ENCODE assay signal across 15 cellular contexts in genomic region chr1:12370241-12370980, GRCh38.
"Had no signal": no experiment of that assay in that cellular context is flagged by ENCODE, and none has a peak within 500 bp of the region (broad histone marks: within the 10 kb centered on the region; RNA-seq: fewer than 3 reads in every experiment).

No MANE protein-coding gene starts in this region.

- H3K4me1 Mint-ChIP-seq: immature natural killer cell had no signal

- ATAC-seq: heart left ventricle; natural killer cell treated with Interleukin-12 subunit alpha and Interleukin-12 subunit beta and Interleukin-15 and Interleukin-18, amount 100 ng/mL, for 72 hours; psoas muscle; right lobe of liver had no signal

- H3K4me1 ChIP-seq: psoas muscle, testis had no signal

- H3K4me3 Mint-ChIP-seq: activated CD4-positive, alpha-beta T cell treated with anti-CD3 and anti-CD28 coated beads, Interleukin-2, amount 10 ng/mL, durations not matched to agents 7 days and 5 days; immature natural killer cell; natural killer cell treated with Interleukin-12 subunit alpha and Interleukin-12 subunit beta and Interleukin-15 and Interleukin-18, amount 100 ng/mL, for 72 hours had no signal

- H3K27me3 ChIP-seq: heart left ventricle, right lobe of liver, stomach, testis, upper lobe of left lung had no signal

- H3K4me3 ChIP-seq: heart left ventricle, psoas muscle, right lobe of liver, stomach, testis, upper lobe of left lung had no signal

- DNase-seq: activated CD4-positive, alpha-beta T cell treated with anti-CD3 and anti-CD28 coated beads, Interleukin-2, amount 10 ng/mL, durations not matched to agents 7 days and 5 days; activated CD8-positive, alpha-beta memory T cell treated with anti-CD3 and anti-CD28 coated beads for 24 hours; activated naive CD4-positive, alpha-beta T cell treated with Interleukin-2 at 50 U/mL for 16 hours; foreskin fibroblast; heart left ventricle; immature natural killer cell; mesenchymal stem cell; nucleus accumbens; psoas muscle; right lobe of liver; stomach; SW 1271; testis; upper lobe of left lung had no signal

- H3K27me3 Mint-ChIP-seq: activated CD4-positive, alpha-beta T cell treated with anti-CD3 and anti-CD28 coated beads, Interleukin-2, amount 10 ng/mL, durations not matched to agents 7 days and 5 days; natural killer cell treated with Interleukin-12 subunit alpha and Interleukin-12 subunit beta and Interleukin-15 and Interleukin-18, amount 100 ng/mL, for 72 hours had no signal

- H3K9me3 Mint-ChIP-seq: activated CD4-positive, alpha-beta T cell treated with anti-CD3 and anti-CD28 coated beads, Interleukin-2, amount 10 ng/mL, durations not matched to agents 7 days and 5 days; immature natural killer cell; natural killer cell treated with Interleukin-12 subunit alpha and Interleukin-12 subunit beta and Interleukin-15 and Interleukin-18, amount 100 ng/mL, for 72 hours had no signal

- H3K27ac Mint-ChIP-seq: activated CD4-positive, alpha-beta T cell treated with anti-CD3 and anti-CD28 coated beads, Interleukin-2, amount 10 ng/mL, durations not matched to agents 7 days and 5 days; immature natural killer cell had no signal

- H3K9me3 ChIP-seq: heart left ventricle, psoas muscle, right lobe of liver, stomach, testis, upper lobe of left lung had no signal

- H3K27ac ChIP-seq: heart left ventricle, psoas muscle, right lobe of liver, stomach, testis, upper lobe of left lung had no signal
